ENCODE assay signal across 1 cellular context in the genomic region with DNA sequence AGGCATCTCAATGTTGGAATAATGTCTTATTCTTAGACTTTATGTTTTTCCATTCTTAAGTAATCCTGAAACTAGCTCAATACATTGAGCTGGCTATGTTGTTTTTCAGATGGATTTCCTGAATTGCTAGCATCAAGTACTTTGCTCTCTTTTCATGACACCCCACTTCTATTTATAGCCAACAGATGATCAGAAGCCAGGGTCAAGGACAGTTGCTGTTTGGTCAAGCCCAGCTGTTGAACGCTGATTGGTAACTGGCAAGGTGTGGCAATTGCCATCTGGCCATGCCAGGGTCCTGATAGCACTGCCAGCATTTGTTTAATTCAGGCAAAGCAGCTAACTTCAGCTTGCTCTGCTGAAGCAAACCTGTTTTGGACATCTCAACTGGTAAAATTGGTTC.
TF ChIP-seq lines count a peak whose summit lies in the region.

No MANE protein-coding gene starts in this region.

TF ChIP-seq in GM23338, 12 proteins besides CTCF, POLR2A, EP300 and RAD21 (continued from another document):
- TF ChIP-seq, protein P1, sequence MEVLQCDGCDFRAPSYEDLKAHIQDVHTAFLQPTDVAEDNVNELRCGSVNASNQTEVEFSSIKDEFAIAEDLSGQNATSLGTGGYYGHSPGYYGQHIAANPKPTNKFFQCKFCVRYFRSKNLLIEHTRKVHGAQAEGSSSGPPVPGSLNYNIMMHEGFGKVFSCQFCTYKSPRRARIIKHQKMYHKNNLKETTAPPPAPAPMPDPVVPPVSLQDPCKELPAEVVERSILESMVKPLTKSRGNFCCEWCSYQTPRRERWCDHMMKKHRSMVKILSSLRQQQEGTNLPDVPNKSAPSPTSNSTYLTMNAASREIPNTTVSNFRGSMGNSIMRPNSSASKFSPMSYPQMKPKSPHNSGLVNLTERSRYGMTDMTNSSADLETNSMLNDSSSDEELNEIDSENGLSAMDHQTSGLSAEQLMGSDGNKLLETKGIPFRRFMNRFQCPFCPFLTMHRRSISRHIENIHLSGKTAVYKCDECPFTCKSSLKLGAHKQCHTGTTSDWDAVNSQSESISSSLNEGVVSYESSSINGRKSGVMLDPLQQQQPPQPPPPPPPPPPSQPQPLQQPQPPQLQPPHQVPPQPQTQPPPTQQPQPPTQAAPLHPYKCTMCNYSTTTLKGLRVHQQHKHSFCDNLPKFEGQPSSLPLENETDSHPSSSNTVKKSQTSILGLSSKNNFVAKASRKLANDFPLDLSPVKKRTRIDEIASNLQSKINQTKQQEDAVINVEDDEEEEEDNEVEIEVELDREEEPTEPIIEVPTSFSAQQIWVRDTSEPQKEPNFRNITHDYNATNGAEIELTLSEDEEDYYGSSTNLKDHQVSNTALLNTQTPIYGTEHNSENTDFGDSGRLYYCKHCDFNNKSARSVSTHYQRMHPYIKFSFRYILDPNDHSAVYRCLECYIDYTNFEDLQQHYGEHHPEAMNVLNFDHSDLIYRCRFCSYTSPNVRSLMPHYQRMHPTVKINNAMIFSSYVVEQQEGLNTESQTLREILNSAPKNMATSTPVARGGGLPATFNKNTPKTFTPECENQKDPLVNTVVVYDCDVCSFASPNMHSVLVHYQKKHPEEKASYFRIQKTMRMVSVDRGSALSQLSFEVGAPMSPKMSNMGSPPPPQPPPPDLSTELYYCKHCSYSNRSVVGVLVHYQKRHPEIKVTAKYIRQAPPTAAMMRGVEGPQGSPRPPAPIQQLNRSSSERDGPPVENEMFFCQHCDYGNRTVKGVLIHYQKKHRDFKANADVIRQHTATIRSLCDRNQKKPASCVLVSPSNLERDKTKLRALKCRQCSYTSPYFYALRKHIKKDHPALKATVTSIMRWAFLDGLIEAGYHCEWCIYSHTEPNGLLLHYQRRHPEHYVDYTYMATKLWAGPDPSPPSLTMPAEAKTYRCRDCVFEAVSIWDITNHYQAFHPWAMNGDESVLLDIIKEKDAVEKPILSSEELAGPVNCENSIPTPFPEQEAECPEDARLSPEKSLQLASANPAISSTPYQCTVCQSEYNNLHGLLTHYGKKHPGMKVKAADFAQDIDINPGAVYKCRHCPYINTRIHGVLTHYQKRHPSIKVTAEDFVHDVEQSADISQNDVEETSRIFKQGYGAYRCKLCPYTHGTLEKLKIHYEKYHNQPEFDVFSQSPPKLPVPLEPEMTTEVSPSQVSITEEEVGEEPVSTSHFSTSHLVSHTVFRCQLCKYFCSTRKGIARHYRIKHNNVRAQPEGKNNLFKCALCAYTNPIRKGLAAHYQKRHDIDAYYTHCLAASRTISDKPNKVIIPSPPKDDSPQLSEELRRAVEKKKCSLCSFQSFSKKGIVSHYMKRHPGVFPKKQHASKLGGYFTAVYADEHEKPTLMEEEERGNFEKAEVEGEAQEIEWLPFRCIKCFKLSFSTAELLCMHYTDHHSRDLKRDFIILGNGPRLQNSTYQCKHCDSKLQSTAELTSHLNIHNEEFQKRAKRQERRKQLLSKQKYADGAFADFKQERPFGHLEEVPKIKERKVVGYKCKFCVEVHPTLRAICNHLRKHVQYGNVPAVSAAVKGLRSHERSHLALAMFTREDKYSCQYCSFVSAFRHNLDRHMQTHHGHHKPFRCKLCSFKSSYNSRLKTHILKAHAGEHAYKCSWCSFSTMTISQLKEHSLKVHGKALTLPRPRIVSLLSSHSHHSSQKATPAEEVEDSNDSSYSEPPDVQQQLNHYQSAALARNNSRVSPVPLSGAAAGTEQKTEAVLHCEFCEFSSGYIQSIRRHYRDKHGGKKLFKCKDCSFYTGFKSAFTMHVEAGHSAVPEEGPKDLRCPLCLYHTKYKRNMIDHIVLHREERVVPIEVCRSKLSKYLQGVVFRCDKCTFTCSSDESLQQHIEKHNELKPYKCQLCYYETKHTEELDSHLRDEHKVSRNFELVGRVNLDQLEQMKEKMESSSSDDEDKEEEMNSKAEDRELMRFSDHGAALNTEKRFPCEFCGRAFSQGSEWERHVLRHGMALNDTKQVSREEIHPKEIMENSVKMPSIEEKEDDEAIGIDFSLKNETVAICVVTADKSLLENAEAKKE (CRISPR knock-in tag; IDR thresholded peaks at IDR 0.05): no peak
- no peak for TF ChIP-seq NANOG (IDR thresholded peaks at IDR 0.05; ENCODE audit: borderline replicate concordance)
- TF ChIP-seq EZH2phosphoT487 (IDR thresholded peaks at IDR 0.05; ENCODE audit: unreplicated experiment): no peak
- no peak for TF ChIP-seq CREB1 (CRISPR knock-in tag; IDR thresholded peaks at IDR 0.05; ENCODE audit: low read depth)
- no peak for TF ChIP-seq STAT1 (IDR thresholded peaks at IDR 0.05; ENCODE audit: unreplicated experiment)
- TF ChIP-seq, protein P2, sequence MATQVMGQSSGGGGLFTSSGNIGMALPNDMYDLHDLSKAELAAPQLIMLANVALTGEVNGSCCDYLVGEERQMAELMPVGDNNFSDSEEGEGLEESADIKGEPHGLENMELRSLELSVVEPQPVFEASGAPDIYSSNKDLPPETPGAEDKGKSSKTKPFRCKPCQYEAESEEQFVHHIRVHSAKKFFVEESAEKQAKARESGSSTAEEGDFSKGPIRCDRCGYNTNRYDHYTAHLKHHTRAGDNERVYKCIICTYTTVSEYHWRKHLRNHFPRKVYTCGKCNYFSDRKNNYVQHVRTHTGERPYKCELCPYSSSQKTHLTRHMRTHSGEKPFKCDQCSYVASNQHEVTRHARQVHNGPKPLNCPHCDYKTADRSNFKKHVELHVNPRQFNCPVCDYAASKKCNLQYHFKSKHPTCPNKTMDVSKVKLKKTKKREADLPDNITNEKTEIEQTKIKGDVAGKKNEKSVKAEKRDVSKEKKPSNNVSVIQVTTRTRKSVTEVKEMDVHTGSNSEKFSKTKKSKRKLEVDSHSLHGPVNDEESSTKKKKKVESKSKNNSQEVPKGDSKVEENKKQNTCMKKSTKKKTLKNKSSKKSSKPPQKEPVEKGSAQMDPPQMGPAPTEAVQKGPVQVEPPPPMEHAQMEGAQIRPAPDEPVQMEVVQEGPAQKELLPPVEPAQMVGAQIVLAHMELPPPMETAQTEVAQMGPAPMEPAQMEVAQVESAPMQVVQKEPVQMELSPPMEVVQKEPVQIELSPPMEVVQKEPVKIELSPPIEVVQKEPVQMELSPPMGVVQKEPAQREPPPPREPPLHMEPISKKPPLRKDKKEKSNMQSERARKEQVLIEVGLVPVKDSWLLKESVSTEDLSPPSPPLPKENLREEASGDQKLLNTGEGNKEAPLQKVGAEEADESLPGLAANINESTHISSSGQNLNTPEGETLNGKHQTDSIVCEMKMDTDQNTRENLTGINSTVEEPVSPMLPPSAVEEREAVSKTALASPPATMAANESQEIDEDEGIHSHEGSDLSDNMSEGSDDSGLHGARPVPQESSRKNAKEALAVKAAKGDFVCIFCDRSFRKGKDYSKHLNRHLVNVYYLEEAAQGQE (IDR thresholded peaks at IDR 0.05; ENCODE audit: unreplicated experiment): no peak
- TF ChIP-seq ZNF114 (CRISPR knock-in tag; IDR thresholded peaks at IDR 0.05): no peak
- no peak for TF ChIP-seq EZH2 (IDR thresholded peaks at IDR 0.05; ENCODE audit: low read depth, unreplicated experiment)
